In genomic region chr6:166333172-166333995, GRCh38 we compare ENCODE assay signal across 1 cellular context.
TF ChIP-seq lines count a peak whose summit lies in the region.

No MANE protein-coding gene starts in this region.

TF ChIP-seq in SK-N-SH, 30 proteins besides CTCF, POLR2A, EP300 and RAD21 (continued from another document):
- TF ChIP-seq PBX3 (IDR thresholded peaks at IDR 0.05) (no peak), RCOR1 (IDR thresholded peaks at IDR 0.05; ENCODE audit: low read length) (no peak), USF1 (IDR thresholded peaks at IDR 0.05; ENCODE audit: borderline replicate concordance, low read depth) (no peak), SMC3 (IDR thresholded peaks at IDR 0.05; ENCODE audit: low read depth, low read length) (no peak), TAF1 (IDR thresholded peaks at IDR 0.05; ENCODE audit: borderline replicate concordance, low read depth, low read length) (no peak)
